12 cellular contexts compared by ENCODE assay signal in the genomic region with DNA sequence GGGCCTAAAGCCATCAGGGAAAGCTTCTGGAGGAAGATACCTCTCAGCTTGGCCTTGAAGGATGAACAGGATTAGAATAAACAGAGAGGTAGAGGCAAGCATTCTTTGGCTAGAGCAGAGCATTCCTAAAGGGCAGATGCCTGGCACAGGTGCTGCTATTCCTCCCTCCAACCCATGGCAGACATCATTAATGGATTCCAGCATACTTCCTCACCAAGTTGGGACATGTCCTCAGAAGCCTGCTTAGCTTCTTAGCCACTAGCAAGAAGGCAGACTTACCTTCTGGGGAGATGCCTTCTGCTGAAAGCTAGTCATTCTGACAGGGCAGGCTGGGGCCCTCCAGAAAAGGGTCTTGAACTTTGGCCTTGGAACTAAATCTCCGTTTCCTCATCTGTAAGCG.
A peak's percentile ranks its signal among the peaks of the same experiment; 100 is the strongest.
DNase-seq lines count a peak whose midpoint lies in the region; ATAC-seq and TF ChIP-seq lines count a peak whose summit lies in the region.
"Had no signal": no experiment of that assay in that cellular context is flagged by ENCODE, and none has a peak within 500 bp of the region (broad histone marks: within the 10 kb centered on the region; RNA-seq: fewer than 3 reads in every experiment).

No MANE protein-coding gene starts in this region.

- H3K9me3 Mint-ChIP-seq in activated CD4-positive, alpha-beta T cell treated with anti-CD3 and anti-CD28 coated beads for 36 hours (ENCODE audit: low read depth): no peaks in the 10 kb centered on the region
- no peaks in the 10 kb centered on the region for H3K9me3 Mint-ChIP-seq in endothelial cell (ENCODE audit: unreplicated experiment)

- no peak overlapping the region for H3K4ac ChIP-seq in trophoblast cell (ENCODE audit: low read depth, low read length)

- CTCF ChIA-PET in activated CD4-positive, alpha-beta T cell treated with anti-CD3 and anti-CD28 coated beads for 36 hours (lab: Charles Lee): interaction anchor here (0.7 to 15.9 kb wide), 5 partner anchors 17 to 185 kb away, joined by 3 to 502 read pairs (median 4); partner anchors contain the start of gene ALAD

- H3K27ac ChIP-seq in RWPE2 (ENCODE audit: poor library complexity, severe bottlenecking) (no peak overlapping the region), trophoblast cell (ENCODE audit: low read depth, low read length) (no peak overlapping the region)

- no peak overlapping the region for H4K8ac ChIP-seq in trophoblast cell (ENCODE audit: low read depth, low read length)

- H3K36me3 Mint-ChIP-seq in activated CD4-positive, alpha-beta T cell treated with anti-CD3 and anti-CD28 coated beads for 36 hours (ENCODE audit: low read depth): peaks cover 57% of the 10 kb centered on the region
- H3K36me3 Mint-ChIP-seq in endothelial cell (ENCODE audit: low read depth, unreplicated experiment): peaks cover 42% of the 10 kb centered on the region

- H2BK120ac ChIP-seq in trophoblast cell (ENCODE audit: insufficient read depth, low read length, poor library complexity): peak overlapping the region; percentile 10

- H3K79me1 ChIP-seq in trophoblast cell (ENCODE audit: low read length): peaks cover 4% of the 10 kb centered on the region

- ATAC-seq in activated CD4-positive, alpha-beta T cell treated with anti-CD3 and anti-CD28 coated beads for 36 hours: no peak
- peak; percentile 19; the same call in 1 of the 3 replicates for ATAC-seq in RWPE2 (ENCODE audit: low read depth)
- ATAC-seq in HG03175 (IDR thresholded peaks at IDR 0.05; ENCODE audit: unreplicated experiment): no peak
- no peak for ATAC-seq in GM19395 (IDR thresholded peaks at IDR 0.05; ENCODE audit: unreplicated experiment)
- ATAC-seq: GM12878, left colon had no signal

- H2BK5ac ChIP-seq in trophoblast cell (ENCODE audit: low read depth, low read length, poor library complexity): no peak overlapping the region

- TF ChIP-seq CTCF in RWPE2 (IDR thresholded peaks at IDR 0.05; ENCODE audit: poor library complexity, severe bottlenecking): no peak
- no peak for TF ChIP-seq CTCF in endothelial cell (IDR thresholded peaks at IDR 0.05; ENCODE audit: unreplicated experiment)

- H3K27me3 ChIP-seq in RWPE2 (ENCODE audit: insufficient read depth, poor library complexity, severe bottlenecking) (no peaks in the 10 kb centered on the region), trophoblast cell (ENCODE audit: insufficient read depth, low read length) (no peaks in the 10 kb centered on the region)

- no CpG with 5 or more reads among the region's 2 CpGs for WGBS in trophoblast cell (ENCODE audit: extremely low coverage, insufficient coverage, insufficient read length)

- H3K4me3 ChIP-seq in RWPE2 (ENCODE audit: severe bottlenecking) (no peak overlapping the region), trophoblast cell (ENCODE audit: low read depth, low read length) (no peak overlapping the region)
- H3K4me3 ChIP-seq: GM12878 had no signal

- H3K4me3 Mint-ChIP-seq in activated CD4-positive, alpha-beta T cell treated with anti-CD3 and anti-CD28 coated beads for 36 hours: no peak overlapping the region
- H3K4me3 Mint-ChIP-seq in endothelial cell (ENCODE audit: unreplicated experiment): peak overlapping the region; percentile 68

- H3K4me1 ChIP-seq in RWPE2 (ENCODE audit: insufficient read depth, poor library complexity, severe bottlenecking) (peaks cover 24% of the 10 kb centered on the region), trophoblast cell (ENCODE audit: control insufficient read depth in 1 of 2, insufficient read depth in 2 of 2, low read length in 2 of 2) (peaks cover 8 to 10% of the 10 kb centered on the region in 2 experiments)

- no peak overlapping the region for H3K14ac ChIP-seq in trophoblast cell (ENCODE audit: low read length)

- no peak overlapping the region for H2AK5ac ChIP-seq in trophoblast cell (ENCODE audit: low read length)

- H3K9me3 ChIP-seq in RWPE2 (ENCODE audit: severe bottlenecking) (no peaks in the 10 kb centered on the region), trophoblast cell (ENCODE audit: insufficient read depth, low read depth, low read length) (no peaks in the 10 kb centered on the region)

- H3K36me3 ChIP-seq in RWPE2 (ENCODE audit: low read depth) (peaks cover 21% of the 10 kb centered on the region), trophoblast cell (ENCODE audit: control insufficient read depth in 1 of 2, insufficient read depth in 2 of 2, low read length in 2 of 2) (peaks cover 32 to 43% of the 10 kb centered on the region in 2 experiments)

- no peak overlapping the region for H2AFZ ChIP-seq in trophoblast cell (ENCODE audit: insufficient read depth, low read length, poor library complexity)

- peaks cover 71% of the 10 kb centered on the region for H3K4me1 Mint-ChIP-seq in activated CD4-positive, alpha-beta T cell treated with anti-CD3 and anti-CD28 coated beads for 36 hours
- peaks cover 52% of the 10 kb centered on the region for H3K4me1 Mint-ChIP-seq in endothelial cell (ENCODE audit: unreplicated experiment)

- peak overlapping the region; percentile 71 for H3K27ac Mint-ChIP-seq in activated CD4-positive, alpha-beta T cell treated with anti-CD3 and anti-CD28 coated beads for 36 hours
- H3K27ac Mint-ChIP-seq in endothelial cell (ENCODE audit: unreplicated experiment): peak overlapping the region; percentile 88

- no peak overlapping the region for H4K91ac ChIP-seq in trophoblast cell (ENCODE audit: low read depth, low read length)

- DNase-seq in activated CD4-positive, alpha-beta T cell treated with anti-CD3 and anti-CD28 coated beads for 36 hours: no peak
- DNase-seq in activated CD4-positive, alpha-beta T cell treated with anti-CD3 and anti-CD28 coated beads for 48 hours: no peak
- DNase-seq in RWPE2 (ENCODE audit: low spot score) (no peak), endothelial cell (ENCODE audit: low spot score) (no peak), trophoblast cell (no peak), HUDEP-2 (lab: John Stamatoyannopoulos, UW; ENCODE audit: unreplicated experiment in 76 of 76) (no peak)
- DNase-seq: erythroblast, hippocampal formation, left colon had no signal

- no peak overlapping the region for H3K9ac ChIP-seq in trophoblast cell (ENCODE audit: low read length)

- no peak overlapping the region for H3K4me2 ChIP-seq in trophoblast cell (ENCODE audit: low read length)

- H3K23ac ChIP-seq in trophoblast cell (ENCODE audit: low read length): no peak overlapping the region

- H3K79me2 ChIP-seq in trophoblast cell (ENCODE audit: control insufficient read depth, insufficient read depth, low read length, poor library complexity): no peaks in the 10 kb centered on the region

- H4K12ac ChIP-seq in trophoblast cell (ENCODE audit: low read depth, low read length): no peak overlapping the region

- no peak overlapping the region for H3K18ac ChIP-seq in trophoblast cell (ENCODE audit: low read length)

- no peaks in the 10 kb centered on the region for H3K27me3 Mint-ChIP-seq in activated CD4-positive, alpha-beta T cell treated with anti-CD3 and anti-CD28 coated beads for 36 hours
- H3K27me3 Mint-ChIP-seq in endothelial cell (ENCODE audit: unreplicated experiment): peaks cover 25% of the 10 kb centered on the region

- H2BK12ac ChIP-seq in trophoblast cell (ENCODE audit: low read length): no peak overlapping the region

- intact Hi-C loops in activated CD4-positive, alpha-beta T cell treated with anti-CD3 and anti-CD28 coated beads for 36 hours (cut with DNase I, micrococcal nuclease): no loop called here

- POLR2A ChIA-PET in activated CD4-positive, alpha-beta T cell treated with anti-CD3 and anti-CD28 coated beads for 36 hours (lab: Charles Lee): no interaction called here
